ENCODE assay signal across 10 cellular contexts in the genomic region with DNA sequence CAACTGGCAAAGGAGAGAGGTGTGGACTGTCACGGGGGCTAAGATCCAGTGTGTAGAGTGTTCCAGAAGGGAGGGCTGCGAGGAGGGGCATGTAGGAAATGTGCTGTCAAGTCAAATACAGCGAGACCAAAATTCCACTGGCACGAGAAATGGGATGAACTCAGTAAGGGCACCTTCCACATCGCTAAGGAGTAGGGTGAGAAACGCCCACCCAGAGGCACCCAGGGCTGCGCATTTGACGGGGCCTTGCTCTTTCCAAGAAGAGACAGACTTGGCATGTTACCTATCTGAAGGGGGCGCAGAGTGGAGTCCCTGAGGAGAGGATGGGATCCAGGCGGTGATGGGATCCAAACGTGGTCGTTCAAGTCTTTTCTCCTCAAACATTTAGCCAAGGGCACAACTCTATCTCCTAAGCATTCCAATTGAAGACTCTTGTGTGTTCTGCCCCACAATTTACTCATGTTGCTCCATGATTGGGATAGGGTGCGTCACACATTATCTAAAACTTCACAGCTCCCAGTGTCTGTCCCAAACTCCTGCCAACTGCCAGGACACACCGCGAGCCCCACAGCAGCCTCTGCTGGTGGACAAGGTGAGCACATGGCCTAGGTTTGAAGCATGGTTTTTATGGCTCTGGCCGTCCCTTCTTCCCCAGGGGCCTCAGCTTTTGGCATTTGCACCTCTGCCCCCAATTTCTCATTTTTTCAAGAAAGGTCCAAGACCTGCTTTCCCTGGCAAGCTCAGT. TPM values are rescaled to one million over a fixed set of nuclear protein-coding genes. Genes with fewer than 3 reads are reported as not detected.
DNase-seq lines count a peak whose midpoint lies in the region; ATAC-seq and TF ChIP-seq lines count a peak whose summit lies in the region.
"Had no signal": no experiment of that assay in that cellular context is flagged by ENCODE, and none has a peak within 500 bp of the region (broad histone marks: within the 10 kb centered on the region; RNA-seq: fewer than 3 reads in every experiment).

No MANE protein-coding gene starts in this region.

- H3K9me3 Mint-ChIP-seq in activated naive CD8-positive, alpha-beta T cell treated with anti-CD3 and anti-CD28 coated beads for 36 hours, result no peaks in the 10 kb centered on the region
- no peaks in the 10 kb centered on the region for H3K9me3 Mint-ChIP-seq in activated CD4-positive, alpha-beta memory T cell treated with anti-CD3 and anti-CD28 coated beads, Interleukin-2, amount 10 ng/mL, durations not matched to agents 7 days and 5 days

- no peaks in the 10 kb centered on the region for H3K9me3 ChIP-seq in HEK293 (ENCODE audit: control insufficient read depth, insufficient read depth, low read depth, low read length)
- H3K9me3 ChIP-seq: tibial nerve had no signal

- H3K4me3 Mint-ChIP-seq in activated naive CD8-positive, alpha-beta T cell treated with anti-CD3 and anti-CD28 coated beads for 36 hours, result no peak overlapping the region
- H3K4me3 Mint-ChIP-seq in activated CD4-positive, alpha-beta memory T cell treated with anti-CD3 and anti-CD28 coated beads, Interleukin-2, amount 10 ng/mL, durations not matched to agents 7 days and 5 days, result no peak overlapping the region

- CTCF ChIA-PET in HEK293 (lab: Yijun Ruan, JAX), result interaction anchor here (0.6 to 1.7 kb wide), 11 partner anchors 12 to 1012 kb away, joined by 3 to 7 read pairs (median 3); no protein-coding TSS in a partner anchor
- CTCF ChIA-PET in activated CD4-positive, alpha-beta memory T cell treated with anti-CD3 and anti-CD28 coated beads, Interleukin-2, amount 10 ng/mL, durations not matched to agents 7 days and 5 days (lab: Charles Lee), result interaction anchor here (1.2 to 3.1 kb wide), 3 partner anchors 9 to 261 kb away, joined by 7 to 11 read pairs (median 7); no protein-coding TSS in a partner anchor

- no peaks in the 10 kb centered on the region for H3K27me3 Mint-ChIP-seq in activated naive CD8-positive, alpha-beta T cell treated with anti-CD3 and anti-CD28 coated beads for 36 hours
- no peaks in the 10 kb centered on the region for H3K27me3 Mint-ChIP-seq in activated CD4-positive, alpha-beta memory T cell treated with anti-CD3 and anti-CD28 coated beads, Interleukin-2, amount 10 ng/mL, durations not matched to agents 7 days and 5 days

- no peak overlapping the region for H3K4me3 ChIP-seq in HEK293 (ENCODE audit: low read depth, low read length)
- H3K4me3 ChIP-seq: tibial nerve had no signal

- ATAC-seq in GM21717 (IDR thresholded peaks at IDR 0.05; ENCODE audit: unreplicated experiment), result no peak

- H3K36me3 ChIP-seq in HEK293 (ENCODE audit: control insufficient read depth in 2 of 2, insufficient read depth in 1 of 2, low read length in 2 of 2), result peaks cover 43 to 60% of the 10 kb centered on the region in 2 experiments

- H3K27ac ChIP-seq in C4-2B (no peak overlapping the region), HEK293 (ENCODE audit: extremely low read depth, low read depth, low read length) (no peak overlapping the region)

- POLR2A ChIA-PET in HEK293 (lab: Yijun Ruan, JAX), result interaction anchor here (0.7 kb wide), 1 partner anchor 389 kb away, joined by 3 read pairs; no protein-coding TSS in a partner anchor
- POLR2A ChIA-PET in activated CD4-positive, alpha-beta memory T cell treated with anti-CD3 and anti-CD28 coated beads, Interleukin-2, amount 10 ng/mL, durations not matched to agents 7 days and 5 days (lab: Charles Lee), result interaction anchor here (1.3 kb wide), 1 partner anchor 11 kb away, joined by 4 read pairs; no protein-coding TSS in a partner anchor

- no peaks in the 10 kb centered on the region for H3K4me1 ChIP-seq in HEK293 (ENCODE audit: control insufficient read depth, insufficient read depth, low read length)

- DNase-seq in activated naive CD8-positive, alpha-beta T cell treated with anti-CD3 and anti-CD28 coated beads for 36 hours, result no peak
- DNase-seq in islet precursor cell, result peak; percentile 64
- DNase-seq in activated CD4-positive, alpha-beta memory T cell treated with anti-CD3 and anti-CD28 coated beads, Interleukin-2, amount 10 ng/mL, durations not matched to agents 7 days and 5 days, result no peak
- DNase-seq in NOMO-1 treated with dmso at 0.1 percent for 144 hours (lab: John Stamatoyannopoulos, UW; ENCODE audit: unreplicated experiment), result no peak
- DNase-seq in stimulated activated CD4-positive, alpha-beta T cell treated with anti-CD3 and anti-CD28 coated beads, Interleukin-2, amount 100 ng/mL, for 48 hours, result no peak
- DNase-seq: NCI-H1417 treated with DMSO at 0.1 percent for 48 hours had no signal

- peak; percentile 68; the same call in 1 of the 2 replicates for TF ChIP-seq CTCF in C4-2B (conservative IDR thresholded peaks at IDR 0.05)
- no peak for TF ChIP-seq CTCF in HEK293 (tag by site-specific recombination; IDR thresholded peaks at IDR 0.05)

- H3K4me1 Mint-ChIP-seq in activated naive CD8-positive, alpha-beta T cell treated with anti-CD3 and anti-CD28 coated beads for 36 hours, result peaks cover under 1% of the 10 kb centered on the region
- peaks cover 8% of the 10 kb centered on the region for H3K4me1 Mint-ChIP-seq in activated CD4-positive, alpha-beta memory T cell treated with anti-CD3 and anti-CD28 coated beads, Interleukin-2, amount 10 ng/mL, durations not matched to agents 7 days and 5 days

- H3K27ac Mint-ChIP-seq in activated naive CD8-positive, alpha-beta T cell treated with anti-CD3 and anti-CD28 coated beads for 36 hours, result peak overlapping the region; percentile 49
- H3K27ac Mint-ChIP-seq in activated CD4-positive, alpha-beta memory T cell treated with anti-CD3 and anti-CD28 coated beads, Interleukin-2, amount 10 ng/mL, durations not matched to agents 7 days and 5 days, result no peak overlapping the region

- H3K36me3 Mint-ChIP-seq in activated naive CD8-positive, alpha-beta T cell treated with anti-CD3 and anti-CD28 coated beads for 36 hours, result peaks cover 7% of the 10 kb centered on the region
- peaks cover 47% of the 10 kb centered on the region for H3K36me3 Mint-ChIP-seq in activated CD4-positive, alpha-beta memory T cell treated with anti-CD3 and anti-CD28 coated beads, Interleukin-2, amount 10 ng/mL, durations not matched to agents 7 days and 5 days (ENCODE audit: low read depth)

TF ChIP-seq in HEK293, 187 proteins besides CTCF, POLR2A, EP300 and RAD21:
- TF ChIP-seq ZBTB48 (tag by site-specific recombination; IDR thresholded peaks at IDR 0.05) (peak; percentile 42), ZNF10 (tag by site-specific recombination; IDR thresholded peaks at IDR 0.05) (no peak)

RNA-seq across cellular contexts. Expression of a gene that starts 7.6 kb away (rescaled TPM):
- total RNA-seq in activated naive CD8-positive, alpha-beta T cell treated with anti-CD3 and anti-CD28 coated beads for 36 hours, result 10 to 100 TPM; 27.3 to 29.4 TPM
- 10 to 100 TPM; 43.0 to 45.7 TPM for total RNA-seq in activated CD4-positive, alpha-beta memory T cell treated with anti-CD3 and anti-CD28 coated beads, Interleukin-2, amount 10 ng/mL, durations not matched to agents 7 days and 5 days

RNA-seq across cellular contexts. Expression of a gene that starts 17.8 kb away (rescaled TPM):
- 10 to 100 TPM; 35.5 to 37.0 TPM for total RNA-seq in activated naive CD8-positive, alpha-beta T cell treated with anti-CD3 and anti-CD28 coated beads for 36 hours
- total RNA-seq in activated CD4-positive, alpha-beta memory T cell treated with anti-CD3 and anti-CD28 coated beads, Interleukin-2, amount 10 ng/mL, durations not matched to agents 7 days and 5 days, result 10 to 100 TPM; 61.7 to 62.0 TPM

RNA-seq across cellular contexts. Expression of a gene that starts 25.4 kb away (rescaled TPM):
- total RNA-seq in activated naive CD8-positive, alpha-beta T cell treated with anti-CD3 and anti-CD28 coated beads for 36 hours, result 100 to 1,000 TPM; 219 to 223 TPM
- 100 to 1,000 TPM; 107 to 113 TPM for total RNA-seq in activated CD4-positive, alpha-beta memory T cell treated with anti-CD3 and anti-CD28 coated beads, Interleukin-2, amount 10 ng/mL, durations not matched to agents 7 days and 5 days
